In genomic region chr20:17646209-17646717, GRCh38 we compare ENCODE assay signal across 12 cellular contexts. TPM values are rescaled to one million over a fixed set of nuclear protein-coding genes. Genes with fewer than 3 reads are reported as not detected.
A peak's percentile ranks its signal among the peaks of the same experiment; 100 is the strongest.
DNase-seq lines count a peak whose midpoint lies in the region; ATAC-seq and TF ChIP-seq lines count a peak whose summit lies in the region.
"Had no signal": no experiment of that assay in that cellular context is flagged by ENCODE, and none has a peak within 500 bp of the region (broad histone marks: within the 10 kb centered on the region; RNA-seq: fewer than 3 reads in every experiment).

No MANE protein-coding gene starts in this region.

- H3K9me3 ChIP-seq in esophagus muscularis mucosa, result no peaks in the 10 kb centered on the region
- H3K9me3 ChIP-seq: thoracic aorta had no signal

- H3K27me3 Mint-ChIP-seq in progenitor cell of endocrine pancreas, result no peaks in the 10 kb centered on the region
- H3K27me3 Mint-ChIP-seq: CD8-positive, alpha-beta memory T cell had no signal

- H3K27me3 ChIP-seq in esophagus muscularis mucosa, result no peaks in the 10 kb centered on the region

- no peak for TF ChIP-seq POLR2A in esophagus muscularis mucosa (IDR thresholded peaks at IDR 0.05; ENCODE audit: low read depth)

- peaks cover 71 to 100% (median 98%) of the 10 kb centered on the region in 4 donors for H3K4me1 ChIP-seq in esophagus muscularis mucosa

- peaks cover 4% of the 10 kb centered on the region for H3K36me3 Mint-ChIP-seq in progenitor cell of endocrine pancreas (ENCODE audit: insufficient read depth)

- no peaks in the 10 kb centered on the region for H3K9me3 Mint-ChIP-seq in progenitor cell of endocrine pancreas (ENCODE audit: low read depth)
- H3K9me3 Mint-ChIP-seq: activated T-helper 2 cell treated with anti-CD3 and anti-CD28 coated beads, Interferon-gamma antibody, Interleukin-2, Interleukin-4, amounts not matched to agents 10 μg/mL and 5 μg/mL and 100 μg/mL, durations not matched to agents 14 hours and 24 hours and 36 hours; CD8-positive, alpha-beta memory T cell had no signal

- peaks cover 7 to 17% (median 16%) of the 10 kb centered on the region in 4 donors for H3K36me3 ChIP-seq in esophagus muscularis mucosa
- H3K36me3 ChIP-seq: thoracic aorta had no signal

- peak overlapping the region; percentile 7 for H3K27ac Mint-ChIP-seq in progenitor cell of endocrine pancreas

- intact Hi-C loops in esophagus muscularis mucosa (cut with DNase I), result no loop called here

- peak overlapping the region; percentile 50 to 72 (median 56) for H3K27ac ChIP-seq in esophagus muscularis mucosa (replicated peaks in 1 of 4)
- H3K27ac ChIP-seq: thoracic aorta had no signal

- TF ChIP-seq CTCF in esophagus muscularis mucosa (IDR thresholded peaks at IDR 0.05) (no peak), progenitor cell of endocrine pancreas (IDR thresholded peaks at IDR 0.05; ENCODE audit: unreplicated experiment) (no peak)

- DNase-seq in DMS79 treated with DMSO at 0.1 percent for 48 hours (lab: John Stamatoyannopoulos, UW) (peak; percentile 62), NCI-H345 (lab: John Stamatoyannopoulos, UW) (peak; percentile 67), esophagus muscularis mucosa (ENCODE audit: extremely low spot score) (no peak), progenitor cell of endocrine pancreas (ENCODE audit: low spot score, unreplicated experiment) (no peak), ureter (ENCODE audit: low spot score) (no peak), GOT3 (lab: John Stamatoyannopoulos, UW) (no peak)
- no peak for DNase-seq in activated CD4-positive, alpha-beta T cell treated with anti-CD3 and anti-CD28 coated beads, Interleukin-2, amount 50 U/mL, for 1 hour
- DNase-seq: CD8-positive, alpha-beta memory T cell; occipital lobe had no signal

- ATAC-seq in GM18498 (IDR thresholded peaks at IDR 0.05; ENCODE audit: unreplicated experiment), result no peak

- H3K4me3 ChIP-seq in esophagus muscularis mucosa, result no peak overlapping the region
- H3K4me3 ChIP-seq: thoracic aorta had no signal

- TF ChIP-seq EP300 in esophagus muscularis mucosa (IDR thresholded peaks at IDR 0.05), result no peak

- no peak overlapping the region for H3K4me3 Mint-ChIP-seq in progenitor cell of endocrine pancreas (ENCODE audit: low read depth)
- H3K4me3 Mint-ChIP-seq: CD8-positive, alpha-beta memory T cell had no signal

- 66% methylated on average over 12 of the region's 12 CpGs for whole genome bisulfite sequencing in esophagus muscularis mucosa

- H3K4me1 Mint-ChIP-seq in progenitor cell of endocrine pancreas (ENCODE audit: low read depth), result peaks cover 19% of the 10 kb centered on the region

RNA-seq across cellular contexts. Expression of gene RRBP1, which starts 35.8 kb away (rescaled TPM):
- total RNA-seq in esophagus muscularis mucosa (10 to 100 TPM; 61.5 to 86.6 (median 65.4) TPM), progenitor cell of endocrine pancreas (222 and 242 TPM in 2 replicates), ureter (144 TPM)

RNA-seq across cellular contexts. Expression of gene BANF2, which starts 53.5 kb away (rescaled TPM):
- total RNA-seq in esophagus muscularis mucosa (not detected), progenitor cell of endocrine pancreas (not detected in 2 replicates), ureter (not detected)
- total RNA-seq: activated T-helper 2 cell treated with anti-CD3 and anti-CD28 coated beads, Interferon-gamma antibody, Interleukin-2, Interleukin-4, amounts not matched to agents 10 μg/mL and 5 μg/mL and 100 μg/mL, durations not matched to agents 14 hours and 24 hours and 36 hours; CD8-positive, alpha-beta memory T cell; occipital lobe; thoracic aorta had no signal

Comparison
In these comparisons a context has a peak if more than half of its experiments do, and no peak if none do; other contexts are left out.
1. DNase-seq: peak in DMS79 treated with DMSO at 0.1 percent for 48 hours (single experiment) and NCI-H345 (single experiment); none in esophagus muscularis mucosa (single experiment), progenitor cell of endocrine pancreas (single experiment), ureter (single experiment), GOT3 (single experiment) and activated CD4-positive, alpha-beta T cell treated with anti-CD3 and anti-CD28 coated beads, Interleukin-2, amount 50 U/mL, for 1 hour (single experiment).